In the genomic region with DNA sequence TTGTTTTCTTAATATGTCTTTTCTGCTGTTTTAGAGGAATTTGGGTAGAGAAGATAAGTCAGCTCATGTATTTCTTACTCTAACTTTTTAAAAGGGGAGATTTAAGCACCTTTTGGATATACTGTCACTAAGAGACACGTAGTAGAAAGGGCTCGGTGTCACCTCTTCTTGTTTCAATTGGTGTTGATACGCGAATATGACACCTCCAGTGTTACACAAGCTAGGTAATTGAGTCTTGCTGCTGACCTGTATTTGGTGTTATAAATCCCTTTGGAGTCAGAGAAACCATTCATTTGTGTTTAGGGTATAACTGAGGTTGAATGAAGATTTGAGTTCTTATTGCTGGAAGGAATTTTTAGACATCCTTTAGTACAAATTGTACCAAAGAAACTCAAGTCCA, we compare ENCODE assay signal across 25 cellular contexts.
"Had no signal": no experiment of that assay in that cellular context is flagged by ENCODE, and none has a peak within 500 bp of the region (broad histone marks: within the 10 kb centered on the region; RNA-seq: fewer than 3 reads in every experiment).

No MANE protein-coding gene starts in this region.

- H3K4me3 ChIP-seq: ascending aorta, body of pancreas, SJCRH30 had no signal

- H3K4me1 ChIP-seq: ascending aorta, SJCRH30 had no signal

- ATAC-seq: activated CD4-positive, CD25-positive, alpha-beta regulatory T cell treated with anti-CD3 and anti-CD28 coated beads, Interleukin-2, amount 50 U/mL, for 24 hours; activated CD8-positive, alpha-beta T cell treated with anti-CD3 and anti-CD28 coated beads for 36 hours; body of pancreas; Panc1 had no signal

- H3K27ac ChIP-seq: ascending aorta, body of pancreas, KMS-11, SJCRH30 had no signal

- DNase-seq: activated CD4-positive, alpha-beta T cell treated with anti-CD3 and anti-CD28 coated beads for 4 hours; activated CD8-positive, alpha-beta memory T cell treated with anti-CD3 and anti-CD28 coated beads, Interleukin-2, amount 50 U/mL, for 4 hours; activated CD8-positive, alpha-beta T cell treated with anti-CD3 and anti-CD28 coated beads for 36 hours; activated effector memory CD4-positive, alpha-beta T cell treated with Interleukin-2 at 50 U/mL for 16 hours; activated naive CD4-positive, alpha-beta T cell; body of pancreas; central memory CD4-positive, alpha-beta T cell; MV-4-11; NCI-H1092 treated with DMSO at 0.1 percent for 48 hours; NCI-H1417 treated with DMSO at 0.1 percent for 48 hours; NCI-H1694; NCI-H2081; NCI-H2171 treated with DMSO at 0.1 percent for 48 hours; NCI-H226; NCI-H526 treated with DMSO at 0.1 percent for 48 hours; NCI-H82; OCI-M1; Right ventricle myocardium superior; RPMI8226; SJCRH30; SK-N-SH had no signal

- H3K27me3 ChIP-seq: ascending aorta, body of pancreas, SJCRH30 had no signal

- H3K9me3 ChIP-seq: ascending aorta, body of pancreas, SJCRH30, SK-N-SH had no signal
